Comparison of ENCODE assay signal across 15 cellular contexts in genomic region chr10:3136336-3136735, GRCh38. TPM values are rescaled to one million over a fixed set of nuclear protein-coding genes. Genes with fewer than 3 reads are reported as not detected.
A peak's percentile ranks its signal among the peaks of the same experiment; 100 is the strongest.
DNase-seq lines count a peak whose midpoint lies in the region; ATAC-seq and TF ChIP-seq lines count a peak whose summit lies in the region.
"Had no signal": no experiment of that assay in that cellular context is flagged by ENCODE, and none has a peak within 500 bp of the region (broad histone marks: within the 10 kb centered on the region; RNA-seq: fewer than 3 reads in every experiment).

No MANE protein-coding gene starts in this region.

- no peaks in the 10 kb centered on the region for H3K9me3 ChIP-seq in transverse colon

- H3K36me3 Mint-ChIP-seq in activated T-cell treated with anti-CD3 and anti-CD28 coated beads, Interleukin-2, amount 50 U/mL, for 24 hours (ENCODE audit: low read depth), result peaks cover 100% of the 10 kb centered on the region
- H3K36me3 Mint-ChIP-seq in nephron progenitor cell (ENCODE audit: low read depth), result peaks cover 86% of the 10 kb centered on the region

- no peak for TF ChIP-seq EP300 in transverse colon (IDR thresholded peaks at IDR 0.05; ENCODE audit: low read depth)

- peak overlapping the region in 3 of 4 donors; percentile 57 to 74 (median 69) for H3K27ac ChIP-seq in transverse colon
- H3K27ac ChIP-seq: 22Rv1 had no signal

- ATAC-seq in HG02840 (IDR thresholded peaks at IDR 0.05; ENCODE audit: low FRiP score, unreplicated experiment) (no peak), GM18517 (IDR thresholded peaks at IDR 0.05; ENCODE audit: unreplicated experiment) (no peak)

- TF ChIP-seq CTCF in fibroblast of the aortic adventitia (IDR thresholded peaks at IDR 0.05; ENCODE audit: insufficient read depth, low read length) (no peak), nephron progenitor cell (IDR thresholded peaks at IDR 0.05) (no peak), transverse colon (IDR thresholded peaks at IDR 0.05) (no peak)

- TF ChIP-seq POLR2A in transverse colon (IDR thresholded peaks at IDR 0.05), result no peak

- H3K4me1 Mint-ChIP-seq in activated T-cell treated with anti-CD3 and anti-CD28 coated beads, Interleukin-2, amount 50 U/mL, for 24 hours (ENCODE audit: low read depth), result peaks cover 6% of the 10 kb centered on the region
- no peaks in the 10 kb centered on the region for H3K4me1 Mint-ChIP-seq in nephron progenitor cell
- H3K4me1 Mint-ChIP-seq: CD8-positive, alpha-beta memory T cell had no signal

- no peaks in the 10 kb centered on the region for H3K9me3 Mint-ChIP-seq in activated T-cell treated with anti-CD3 and anti-CD28 coated beads, Interleukin-2, amount 50 U/mL, for 24 hours
- H3K9me3 Mint-ChIP-seq in nephron progenitor cell, result no peaks in the 10 kb centered on the region
- H3K9me3 Mint-ChIP-seq: CD8-positive, alpha-beta memory T cell; stimulated activated naive CD8-positive, alpha-beta T cell treated with anti-CD3 and anti-CD28 coated beads, Interleukin-15, Interleukin-2, amounts not matched to agents 100 ng/mL and 50 ng/mL, for 24 hours had no signal

- peak; percentile 25 for DNase-seq in activated T-cell treated with anti-CD3 and anti-CD28 coated beads, Interleukin-2, amount 50 U/mL, for 24 hours
- no peak for DNase-seq in activated T-cell treated with anti-CD3 and anti-CD28 coated beads, Interleukin-2, amount 50 U/mL, for 1 hour
- DNase-seq in fibroblast of the aortic adventitia (ENCODE audit: low read depth), result peak; percentile 63
- no peak for DNase-seq in nephron progenitor cell
- DNase-seq in transverse colon, result no peak
- DNase-seq in stimulated activated CD4-positive, alpha-beta T cell treated with anti-CD3 and anti-CD28 coated beads, Interleukin-15, amount 100 ng/mL, for 24 hours, result no peak
- DNase-seq: CD8-positive, alpha-beta memory T cell; NCI-H1105; WERI-Rb-1 had no signal

- peaks cover 0 to 6% (median 0%) of the 10 kb centered on the region in 4 donors for H3K4me1 ChIP-seq in transverse colon

- peak overlapping the region; percentile 68 for H3K27ac Mint-ChIP-seq in activated T-cell treated with anti-CD3 and anti-CD28 coated beads, Interleukin-2, amount 50 U/mL, for 24 hours
- peak overlapping the region; percentile 21 for H3K27ac Mint-ChIP-seq in nephron progenitor cell
- H3K27ac Mint-ChIP-seq: activated naive CD8-positive, alpha-beta T cell had no signal

- H3K27me3 Mint-ChIP-seq in activated T-cell treated with anti-CD3 and anti-CD28 coated beads, Interleukin-2, amount 50 U/mL, for 24 hours, result no peaks in the 10 kb centered on the region
- H3K27me3 Mint-ChIP-seq in nephron progenitor cell (ENCODE audit: low read depth, poor library complexity), result no peaks in the 10 kb centered on the region
- H3K27me3 Mint-ChIP-seq: activated naive CD8-positive, alpha-beta T cell; CD8-positive, alpha-beta memory T cell; stimulated activated naive CD8-positive, alpha-beta T cell treated with anti-CD3 and anti-CD28 coated beads, Interleukin-15, Interleukin-2, amounts not matched to agents 100 ng/mL and 50 ng/mL, for 24 hours had no signal

- H3K4me3 Mint-ChIP-seq in activated T-cell treated with anti-CD3 and anti-CD28 coated beads, Interleukin-2, amount 50 U/mL, for 24 hours, result no peak overlapping the region
- H3K4me3 Mint-ChIP-seq in nephron progenitor cell, result no peak overlapping the region
- H3K4me3 Mint-ChIP-seq: activated naive CD8-positive, alpha-beta T cell; CD8-positive, alpha-beta memory T cell; stimulated activated naive CD8-positive, alpha-beta T cell treated with anti-CD3 and anti-CD28 coated beads, Interleukin-15, Interleukin-2, amounts not matched to agents 100 ng/mL and 50 ng/mL, for 24 hours had no signal

- intact Hi-C loops in transverse colon (cut with DNase I; ENCODE audit: low total_unique reads), result no loop called here

- no peaks in the 10 kb centered on the region for H3K27me3 ChIP-seq in transverse colon

- H3K4me3 ChIP-seq in fibroblast of the aortic adventitia (ENCODE audit: low read depth, low read length) (no peak overlapping the region), transverse colon (no peak overlapping the region)
- H3K4me3 ChIP-seq: coronary artery had no signal

- peaks cover 0 to 44% (median 21%) of the 10 kb centered on the region in 4 donors for H3K36me3 ChIP-seq in transverse colon

- WGBS in transverse colon (ENCODE audit: low coverage in 1 of 2), 2 donors, result 67% methylated on average over 14 of the region's 14 CpGs; no CpG with 5 or more reads in 1 of the 2 donors

- in situ Hi-C loops in transverse colon (cut with MboI; ENCODE audit: low pct_ligation_motif_present in 1 of 4, low pct_unique_long_range_greater_than_20kb in 1 of 4, low sequenced_read_pairs in 3 of 4), result no loop called here

RNA-seq across cellular contexts. Expression of gene PITRM1, which starts 36.2 kb away (rescaled TPM):
- total RNA-seq in fibroblast of the aortic adventitia (ENCODE audit: low replicate concordance), result 29.7 and 110 TPM in 2 replicates
- 100 to 1,000 TPM in 1 of 4 donors, 10 to 100 TPM in 3; 50.9 to 108 (median 67.6) TPM for total RNA-seq in transverse colon

Comparison
In these comparisons a context has a peak if more than half of its experiments do, and no peak if none do; other contexts are left out.
1. DNase-seq: peak in activated T-cell treated with anti-CD3 and anti-CD28 coated beads, Interleukin-2, amount 50 U/mL, for 24 hours (single experiment) and fibroblast of the aortic adventitia (single experiment); none in activated T-cell treated with anti-CD3 and anti-CD28 coated beads, Interleukin-2, amount 50 U/mL, for 1 hour (single experiment), nephron progenitor cell (single experiment), transverse colon (single experiment) and stimulated activated CD4-positive, alpha-beta T cell treated with anti-CD3 and anti-CD28 coated beads, Interleukin-15, amount 100 ng/mL, for 24 hours (single experiment).